In genomic region chr13:43426355-43426754, GRCh38 we compare ENCODE assay signal across 33 cellular contexts.
"Had no signal": no experiment of that assay in that cellular context is flagged by ENCODE, and none has a peak within 500 bp of the region (broad histone marks: within the 10 kb centered on the region; RNA-seq: fewer than 3 reads in every experiment).

No MANE protein-coding gene starts in this region.

- H3K4me1 ChIP-seq: adrenal gland, body of pancreas, breast epithelium had no signal

- FAIRE-seq: bronchial epithelial cell had no signal

- H3K27ac ChIP-seq: adrenal gland, ascending aorta, body of pancreas, brain microvascular endothelial cell, breast epithelium, cardiac muscle cell had no signal

- H3K36me3 ChIP-seq: adrenal gland, ascending aorta, brain microvascular endothelial cell, breast epithelium, cardiac muscle cell had no signal

- H3K4me3 ChIP-seq: adrenal gland, ascending aorta, body of pancreas, breast epithelium, cardiac muscle cell had no signal

- ATAC-seq: activated naive CD4-positive, alpha-beta T cell treated with anti-CD3 and anti-CD28 coated beads, Interleukin-2, amount 50 U/mL, for 72 hours; activated naive CD8-positive, alpha-beta T cell treated with anti-CD3 and anti-CD28 coated beads, Interleukin-2, amount 50 U/mL, for 24 hours; activated T-cell treated with anti-CD3 and anti-CD28 coated beads, Interleukin-2, amount 50 U/mL, for 4 hours; activated T-cell treated with anti-CD3 and anti-CD28 coated beads, Interleukin-2, amount 50 U/mL, for 72 hours; activated T-helper 17 cell treated with anti-CD3 and anti-CD28 coated beads, Interleukin-2, amount 50 U/mL, for 72 hours; body of pancreas had no signal

- H3K9me3 ChIP-seq: adrenal gland, ascending aorta, body of pancreas, breast epithelium had no signal

- DNase-seq: activated effector memory CD4-positive, alpha-beta T cell treated with anti-CD3 and anti-CD28 coated beads, Interleukin-2, amount 50 U/mL, for 16 hours; activated effector memory CD4-positive, alpha-beta T cell treated with Interleukin-2 at 50 U/mL for 16 hours; activated gamma-delta T cell; activated gamma-delta T cell treated with Interleukin-2 at 50 U/mL for 16 hours; activated naive CD4-positive, alpha-beta T cell; activated naive CD4-positive, alpha-beta T cell treated with anti-CD3 and anti-CD28 coated beads for 36 hours; activated naive CD4-positive, alpha-beta T cell treated with anti-CD3 and anti-CD28 coated beads, Interleukin-2, amount 10 ng/mL, durations not matched to agents 7 days and 5 days; activated naive CD4-positive, alpha-beta T cell treated with anti-CD3 and anti-CD28 coated beads, Interleukin-2, amount 50 U/mL, for 16 hours; activated naive CD4-positive, alpha-beta T cell treated with Interleukin-2 at 50 U/mL for 16 hours; activated naive CD8-positive, alpha-beta T cell treated with anti-CD3 and anti-CD28 coated beads for 36 hours; activated naive CD8-positive, alpha-beta T cell treated with anti-CD3 and anti-CD28 coated beads, Interleukin-2, amount 10 ng/mL, durations not matched to agents 7 days and 5 days; activated naive CD8-positive, alpha-beta T cell treated with anti-CD3 and anti-CD28 coated beads, Interleukin-2, amount 50 U/mL, for 24 hours; activated T-cell treated with anti-CD3 and anti-CD28 coated beads, Interleukin-2, amount 50 U/mL, for 1 hour; activated T-cell treated with anti-CD3 and anti-CD28 coated beads, Interleukin-2, amount 50 U/mL, for 24 hours; activated T-cell treated with anti-CD3 and anti-CD28 coated beads, Interleukin-2, amount 50 U/mL, for 4 hours; activated T-cell treated with anti-CD3 and anti-CD28 coated beads, Interleukin-2, amount 50 U/mL, for 48 hours; activated T-cell treated with anti-CD3 and anti-CD28 coated beads, Interleukin-2, amount 50 U/mL, for 72 hours; adrenal gland; amniotic stem cell; amygdala; anterior cingulate cortex; aorta; body of pancreas; brain microvascular endothelial cell; caudate nucleus; central memory CD4-positive, alpha-beta T cell; cerebellar nuclear complex had no signal
